ENCODE assay signal across 9 cellular contexts in the genomic region with DNA sequence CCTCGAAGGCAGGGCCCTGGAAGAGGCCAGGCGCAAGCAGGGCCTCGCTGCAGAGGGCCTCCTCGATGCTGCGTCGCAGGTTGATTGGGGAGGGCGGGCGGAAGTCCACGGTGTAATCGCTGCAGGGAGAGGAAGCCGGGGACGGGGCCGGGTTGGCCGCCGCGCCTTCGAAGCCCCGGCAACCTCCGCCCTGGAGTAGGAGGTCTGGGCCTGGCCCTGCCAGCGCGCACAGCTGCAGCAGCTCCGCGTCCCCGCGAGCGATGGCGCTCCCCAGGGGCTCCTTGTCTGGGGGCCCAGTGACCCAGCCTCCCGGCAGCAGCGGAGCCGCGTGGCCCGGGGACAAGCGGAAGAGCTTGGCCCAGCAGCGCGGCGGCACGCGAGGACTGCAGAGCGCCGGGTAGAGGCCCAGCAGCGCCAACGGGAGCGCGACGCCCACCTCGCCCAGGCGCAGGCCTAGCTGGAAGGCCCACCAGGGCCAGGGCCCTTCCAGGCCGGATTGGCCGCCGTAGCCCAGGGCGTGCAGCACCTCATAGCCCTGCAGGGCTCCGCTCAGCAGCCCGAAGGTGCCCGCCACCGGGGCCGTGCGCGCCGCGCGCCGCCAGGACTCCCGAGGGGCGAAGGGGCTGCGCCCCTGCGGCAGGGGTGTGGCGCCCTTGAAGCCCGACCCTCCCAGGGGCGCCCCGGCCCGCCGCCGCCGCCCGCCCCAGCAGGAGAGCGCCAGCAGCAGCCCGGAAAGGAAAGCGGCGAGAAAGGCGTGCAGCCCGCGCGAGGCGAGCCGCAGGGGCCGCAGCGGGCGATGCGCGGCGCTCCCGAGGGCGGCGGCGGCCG. TPM values are rescaled to one million over a fixed set of nuclear protein-coding genes. Genes with fewer than 3 reads are reported as not detected.
DNase-seq lines count a peak whose midpoint lies in the region; ATAC-seq lines count a peak whose summit lies in the region.
"Had no signal": no experiment of that assay in that cellular context is flagged by ENCODE, and none has a peak within 500 bp of the region (broad histone marks: within the 10 kb centered on the region; RNA-seq: fewer than 3 reads in every experiment).

No MANE protein-coding gene starts in this region.

- H3K4me1 Mint-ChIP-seq in activated T-cell treated with anti-CD3 and anti-CD28 coated beads, Interleukin-2, amount 50 U/mL, for 72 hours (ENCODE audit: low read depth) = no peaks in the 10 kb centered on the region
- peaks cover 5% of the 10 kb centered on the region for H3K4me1 Mint-ChIP-seq in stimulated activated naive CD8-positive, alpha-beta T cell treated with anti-CD3 and anti-CD28 coated beads, Interleukin-15, amount 100 ng/mL, for 72 hours

- H3K9me3 Mint-ChIP-seq in activated T-cell treated with anti-CD3 and anti-CD28 coated beads, Interleukin-2, amount 50 U/mL, for 72 hours = no peaks in the 10 kb centered on the region
- no peaks in the 10 kb centered on the region for H3K9me3 Mint-ChIP-seq in stimulated activated naive CD8-positive, alpha-beta T cell treated with anti-CD3 and anti-CD28 coated beads, Interleukin-15, amount 100 ng/mL, for 72 hours

- no peak overlapping the region for H3K4me3 Mint-ChIP-seq in activated T-cell treated with anti-CD3 and anti-CD28 coated beads, Interleukin-2, amount 50 U/mL, for 72 hours
- peak overlapping the region in 1 of 2 donors; percentile 22 for H3K4me3 Mint-ChIP-seq in stimulated activated naive CD8-positive, alpha-beta T cell treated with anti-CD3 and anti-CD28 coated beads, Interleukin-15, amount 100 ng/mL, for 72 hours

- H3K4me3 ChIP-seq in iPS DF 6.9 (ENCODE audit: low read length) = peak overlapping the region; percentile 2; the same call in 1 of the 2 replicates

- peak; percentile 29 to 36 for ATAC-seq in activated CD4-positive, CD25-positive, alpha-beta regulatory T cell treated with anti-CD3 and anti-CD28 coated beads, Interleukin-2, amount 50 U/mL, for 24 hours
- ATAC-seq in activated T-cell treated with anti-CD3 and anti-CD28 coated beads, Interleukin-2, amount 50 U/mL, for 72 hours (replicated peaks in 1 of 2) = peak; percentile 39 to 52
- peak; percentile 51 for ATAC-seq in stimulated activated naive CD8-positive, alpha-beta T cell treated with anti-CD3 and anti-CD28 coated beads, Interleukin-15, amount 100 ng/mL, for 72 hours

- H3K36me3 Mint-ChIP-seq in activated T-cell treated with anti-CD3 and anti-CD28 coated beads, Interleukin-2, amount 50 U/mL, for 72 hours (ENCODE audit: insufficient read depth in 2 of 2) = peaks cover 0 to 3% of the 10 kb centered on the region in 2 donors

- H3K9me3 ChIP-seq in iPS DF 6.9 (ENCODE audit: control insufficient read depth, insufficient read depth, low read length) = no peaks in the 10 kb centered on the region

- peaks cover 31% of the 10 kb centered on the region; the same call in 1 of the 2 replicates for H3K27me3 ChIP-seq in iPS DF 6.9 (ENCODE audit: control insufficient read depth, insufficient read depth, low read length)

- WGBS in iPS DF 6.9 (ENCODE audit: insufficient coverage, insufficient read length) = no CpG with 5 or more reads among the region's 96 CpGs

- H3K4me1 ChIP-seq in iPS DF 6.9 (ENCODE audit: control insufficient read depth, insufficient read depth, low read length) = peaks cover 3% of the 10 kb centered on the region; the same call in 1 of the 2 replicates

- H3K36me3 ChIP-seq in iPS DF 6.9 (ENCODE audit: control insufficient read depth, insufficient read depth, low read length) = no peaks in the 10 kb centered on the region

- H3K27ac Mint-ChIP-seq in activated T-cell treated with anti-CD3 and anti-CD28 coated beads, Interleukin-2, amount 50 U/mL, for 72 hours = no peak overlapping the region
- H3K27ac Mint-ChIP-seq in stimulated activated naive CD8-positive, alpha-beta T cell treated with anti-CD3 and anti-CD28 coated beads, Interleukin-15, amount 100 ng/mL, for 72 hours = no peak overlapping the region

- H3K27ac ChIP-seq in iPS DF 6.9 (ENCODE audit: low read length) = no peak overlapping the region

- H3K27me3 Mint-ChIP-seq in activated T-cell treated with anti-CD3 and anti-CD28 coated beads, Interleukin-2, amount 50 U/mL, for 72 hours (ENCODE audit: low read depth) = peaks cover 57% of the 10 kb centered on the region
- H3K27me3 Mint-ChIP-seq in stimulated activated naive CD8-positive, alpha-beta T cell treated with anti-CD3 and anti-CD28 coated beads, Interleukin-15, amount 100 ng/mL, for 72 hours = peaks cover 58% of the 10 kb centered on the region

- no peak for DNase-seq in activated CD4-positive, CD25-positive, alpha-beta regulatory T cell (lab: John Stamatoyannopoulos, UW)
- peak in 1 of 2 donors; percentile 12 for DNase-seq in activated T-cell treated with anti-CD3 and anti-CD28 coated beads, Interleukin-2, amount 50 U/mL, for 72 hours
- DNase-seq in iPS DF 6.9 (ENCODE audit: low read depth, low spot score) (no peak), hippocampal formation (lab: John Stamatoyannopoulos, UW) (no peak), HPDE6-E6E7 (ENCODE audit: extremely low spot score) (no peak), NCI-H1092 treated with DMSO at 0.1 percent for 48 hours (lab: John Stamatoyannopoulos, UW) (no peak)
- peak in 1 of 2 donors; percentile 26 for DNase-seq in stimulated activated naive CD8-positive, alpha-beta T cell treated with anti-CD3 and anti-CD28 coated beads, Interleukin-15, amount 100 ng/mL, for 72 hours

RNA-seq across cellular contexts. Expression of a gene that starts 7.8 kb away (rescaled TPM):
- 10 to 100 TPM; 38.9 to 52.3 TPM for total RNA-seq in activated T-cell treated with anti-CD3 and anti-CD28 coated beads, Interleukin-2, amount 50 U/mL, for 72 hours

RNA-seq across cellular contexts. Expression of a gene that starts 10.0 kb away (rescaled TPM):
- total RNA-seq in activated T-cell treated with anti-CD3 and anti-CD28 coated beads, Interleukin-2, amount 50 U/mL, for 72 hours = under 1 TPM; 0.14 to 0.70 TPM
- total RNA-seq: OCI-LY7 had no signal

RNA-seq across cellular contexts. Expression of a gene that starts 58.3 kb away (rescaled TPM):
- total RNA-seq in activated T-cell treated with anti-CD3 and anti-CD28 coated beads, Interleukin-2, amount 50 U/mL, for 72 hours = 10 to 100 TPM; 39.5 to 41.3 TPM
